28 cellular contexts compared by ENCODE assay signal in genomic region chr14:29453045-29453444, GRCh38.
"Had no signal": no experiment of that assay in that cellular context is flagged by ENCODE, and none has a peak within 500 bp of the region (broad histone marks: within the 10 kb centered on the region; RNA-seq: fewer than 3 reads in every experiment).

No MANE protein-coding gene starts in this region.

- H3K4me1 ChIP-seq: ascending aorta, gastroesophageal sphincter, left ventricle myocardium inferior, right lobe of liver, testis, transverse colon had no signal

- ATAC-seq: activated CD4-positive, CD25-positive, alpha-beta regulatory T cell treated with anti-CD3 and anti-CD28 coated beads, Interleukin-2, amount 50 U/mL, for 24 hours; effector memory CD8-positive, alpha-beta T cell; gastroesophageal sphincter; mucosa of descending colon; right lobe of liver; stimulated activated naive CD8-positive, alpha-beta T cell treated with anti-CD3 and anti-CD28 coated beads, Interleukin-15, Interleukin-2, amounts not matched to agents 100 U/mL and 50 U/mL, for 24 hours had no signal

- H3K79me2 ChIP-seq: hepatocyte had no signal

- H2AFZ ChIP-seq: hepatocyte had no signal

- H3K36me3 Mint-ChIP-seq: activated CD4-positive, alpha-beta memory T cell treated with anti-CD3 and anti-CD28 coated beads for 36 hours; activated naive CD4-positive, alpha-beta T cell treated with anti-CD3 and anti-CD28 coated beads, Interleukin-2, amount 10 ng/mL, durations not matched to agents 7 days and 5 days; activated naive CD8-positive, alpha-beta T cell treated with anti-CD3 and anti-CD28 coated beads, Interleukin-2, amount 10 ng/mL, durations not matched to agents 7 days and 5 days; brain had no signal

- H3K4me3 Mint-ChIP-seq: activated CD4-positive, alpha-beta memory T cell treated with anti-CD3 and anti-CD28 coated beads for 36 hours; activated naive CD4-positive, alpha-beta T cell treated with anti-CD3 and anti-CD28 coated beads, Interleukin-2, amount 10 ng/mL, durations not matched to agents 7 days and 5 days; activated naive CD8-positive, alpha-beta T cell treated with anti-CD3 and anti-CD28 coated beads, Interleukin-2, amount 10 ng/mL, durations not matched to agents 7 days and 5 days; activated T-helper 1 cell treated with anti-CD3 and anti-CD28 coated beads, Interleukin-12 subunit alpha, Interleukin-12 subunit beta, Interleukin-2, Interleukin-4 antibody, amounts not matched to agents 30 ng/mL and 10 ng/mL and 1 ng/mL, durations not matched to agents 14 hours and 24 hours and 36 hours; brain; effector memory CD8-positive, alpha-beta T cell; nephron had no signal

- H3K4me2 ChIP-seq: hepatocyte had no signal

- DNase-seq: activated CD4-positive, alpha-beta memory T cell treated with anti-CD3 and anti-CD28 coated beads for 36 hours; activated CD4-positive, alpha-beta T cell treated with anti-CD3 and anti-CD28 coated beads for 48 hours; activated CD8-positive, alpha-beta memory T cell treated with anti-CD3 and anti-CD28 coated beads, Interleukin-2, amount 50 U/mL, for 4 hours; activated effector memory CD4-positive, alpha-beta T cell treated with anti-CD3 and anti-CD28 coated beads, Interleukin-2, amount 50 U/mL, for 16 hours; activated naive CD4-positive, alpha-beta T cell treated with anti-CD3 and anti-CD28 coated beads, Interleukin-2, amount 10 ng/mL, durations not matched to agents 7 days and 5 days; activated naive CD8-positive, alpha-beta T cell treated with anti-CD3 and anti-CD28 coated beads, Interleukin-2, amount 10 ng/mL, durations not matched to agents 7 days and 5 days; activated T-cell treated with anti-CD3 and anti-CD28 coated beads, Interleukin-2, amount 50 U/mL, for 1 hour; effector memory CD8-positive, alpha-beta T cell; islet precursor cell; left ventricle myocardium inferior; mucosa of descending colon; ovary; right lobe of liver; stimulated activated CD4-positive, alpha-beta T cell treated with anti-CD3 and anti-CD28 coated beads, Interleukin-4, amount 100 ng/mL, for 1 hour; stimulated activated naive CD8-positive, alpha-beta T cell treated with anti-CD3 and anti-CD28 coated beads, Interleukin-15, Interleukin-2, amounts not matched to agents 100 U/mL and 50 U/mL, for 24 hours; testis; transverse colon had no signal

- H3K4me1 Mint-ChIP-seq: activated naive CD4-positive, alpha-beta T cell treated with anti-CD3 and anti-CD28 coated beads, Interleukin-2, amount 10 ng/mL, durations not matched to agents 7 days and 5 days; activated naive CD8-positive, alpha-beta T cell treated with anti-CD3 and anti-CD28 coated beads, Interleukin-2, amount 10 ng/mL, durations not matched to agents 7 days and 5 days; brain; nephron had no signal

- H3K27me3 ChIP-seq: ascending aorta, gastroesophageal sphincter, hepatocyte, ovary, right lobe of liver, testis, transverse colon had no signal

- H3K9me3 ChIP-seq: ascending aorta, gastroesophageal sphincter, left ventricle myocardium inferior, mucosa of descending colon, ovary, right lobe of liver, testis, transverse colon had no signal

- H3K27ac Mint-ChIP-seq: activated CD4-positive, alpha-beta memory T cell treated with anti-CD3 and anti-CD28 coated beads for 36 hours; activated naive CD4-positive, alpha-beta T cell treated with anti-CD3 and anti-CD28 coated beads, Interleukin-2, amount 10 ng/mL, durations not matched to agents 7 days and 5 days; activated naive CD8-positive, alpha-beta T cell treated with anti-CD3 and anti-CD28 coated beads, Interleukin-2, amount 10 ng/mL, durations not matched to agents 7 days and 5 days; activated T-helper 1 cell treated with anti-CD3 and anti-CD28 coated beads, Interleukin-12 subunit alpha, Interleukin-12 subunit beta, Interleukin-2, Interleukin-4 antibody, amounts not matched to agents 30 ng/mL and 10 ng/mL and 1 ng/mL, durations not matched to agents 14 hours and 24 hours and 36 hours; effector memory CD8-positive, alpha-beta T cell; nephron; progenitor cell of endocrine pancreas had no signal

- H3K27me3 Mint-ChIP-seq: activated CD4-positive, alpha-beta memory T cell treated with anti-CD3 and anti-CD28 coated beads for 36 hours; activated naive CD4-positive, alpha-beta T cell treated with anti-CD3 and anti-CD28 coated beads, Interleukin-2, amount 10 ng/mL, durations not matched to agents 7 days and 5 days; activated naive CD8-positive, alpha-beta T cell treated with anti-CD3 and anti-CD28 coated beads, Interleukin-2, amount 10 ng/mL, durations not matched to agents 7 days and 5 days; brain; effector memory CD8-positive, alpha-beta T cell; progenitor cell of endocrine pancreas had no signal

- H3K27ac ChIP-seq: ascending aorta, coronary artery, gastroesophageal sphincter, hepatocyte, left ventricle myocardium inferior, ovary, right lobe of liver, testis, transverse colon, VCaP had no signal

- H3K36me3 ChIP-seq: ascending aorta, gastroesophageal sphincter, left ventricle myocardium inferior, ovary, right lobe of liver, transverse colon had no signal

- H3K4me3 ChIP-seq: ascending aorta, coronary artery, gastroesophageal sphincter, hepatocyte, left ventricle myocardium inferior, lung, mucosa of descending colon, ovary, right lobe of liver, testis, transverse colon had no signal

- H3K9me3 Mint-ChIP-seq: activated naive CD8-positive, alpha-beta T cell treated with anti-CD3 and anti-CD28 coated beads, Interleukin-2, amount 10 ng/mL, durations not matched to agents 7 days and 5 days; brain; effector memory CD8-positive, alpha-beta T cell; nephron had no signal
